ENCODE assay signal across 20 cellular contexts in genomic region chr13:41939403-41939802, GRCh38. TPM values are rescaled to one million over a fixed set of nuclear protein-coding genes. Genes with fewer than 3 reads are reported as not detected.
DNase-seq lines count a peak whose midpoint lies in the region; ATAC-seq and TF ChIP-seq lines count a peak whose summit lies in the region.
"Had no signal": no experiment of that assay in that cellular context is flagged by ENCODE, and none has a peak within 500 bp of the region (broad histone marks: within the 10 kb centered on the region; RNA-seq: fewer than 3 reads in every experiment).

No MANE protein-coding gene starts in this region.

- H3K4me1 ChIP-seq in left ventricle myocardium inferior: peaks cover 49% of the 10 kb centered on the region
- H3K4me1 ChIP-seq: BE2C had no signal

- peaks cover 1% of the 10 kb centered on the region for H3K9me3 ChIP-seq in left ventricle myocardium inferior (replicated peaks)
- H3K9me3 ChIP-seq: BE2C, SK-N-SH had no signal

- DNase-seq in left ventricle myocardium inferior (no peak), Right ventricle myocardium superior (no peak), NCI-H146 treated with DMSO at 0.1 percent for 48 hours (lab: John Stamatoyannopoulos, UW; ENCODE audit: unreplicated experiment) (peak; percentile 5), NCI-H69 (lab: John Stamatoyannopoulos, UW) (peak; percentile 74), AG20443 (ENCODE audit: low spot score) (no peak), T-helper 1 cell (no peak)
- DNase-seq: BE2C; Calu3; CD8-positive, alpha-beta memory T cell; Kasumi-1; NCI-H1092 treated with DMSO at 0.1 percent for 48 hours; NCI-H1436; NCI-H2029 treated with DMSO at 0.1 percent for 48 hours; NCI-H526 treated with DMSO at 0.1 percent for 48 hours; SK-N-SH; T-helper 2 cell had no signal

- intact Hi-C loops in left ventricle myocardium inferior (cut with micrococcal nuclease): no loop called here
- intact Hi-C loops in Right ventricle myocardium superior (cut with DNase I): no loop called here

- TF ChIP-seq CTCF in left ventricle myocardium inferior (IDR thresholded peaks at IDR 0.05; ENCODE audit: borderline replicate concordance): no peak

- H3K27me3 ChIP-seq in left ventricle myocardium inferior (ENCODE audit: low read depth): no peaks in the 10 kb centered on the region
- H3K27me3 ChIP-seq: BE2C had no signal

- H3K36me3 ChIP-seq in left ventricle myocardium inferior: peaks cover 2% of the 10 kb centered on the region

- ATAC-seq in Right ventricle myocardium superior (ENCODE audit: poor library complexity) (no peak), GM18517 (IDR thresholded peaks at IDR 0.05; ENCODE audit: unreplicated experiment) (no peak)
- ATAC-seq: K562, Panc1 had no signal

- H3K4me3 ChIP-seq in left ventricle myocardium inferior: no peak overlapping the region
- H3K4me3 ChIP-seq: K562 had no signal

- peak overlapping the region; percentile 81 for H3K27ac ChIP-seq in left ventricle myocardium inferior (replicated peaks)
- H3K27ac ChIP-seq: RWPE1 had no signal

RNA-seq across cellular contexts. Expression of gene VWA8, which starts 21.5 kb away (rescaled TPM):
- 51.0 TPM for total RNA-seq in left ventricle myocardium inferior
- 40.3 TPM for total RNA-seq in Right ventricle myocardium superior

Comparison
In these comparisons a context has a peak if more than half of its experiments do, and no peak if none do; other contexts are left out.
1. DNase-seq: peak in NCI-H146 treated with DMSO at 0.1 percent for 48 hours (single experiment) and NCI-H69 (single experiment); none in left ventricle myocardium inferior (single experiment), Right ventricle myocardium superior (single experiment), AG20443 (single experiment) and T-helper 1 cell (0 of 5).